In genomic region chr4:108622022-108622421, GRCh38 we compare ENCODE assay signal across 10 cellular contexts. TPM values are rescaled to one million over a fixed set of nuclear protein-coding genes. Genes with fewer than 3 reads are reported as not detected.
DNase-seq lines count a peak whose midpoint lies in the region; ATAC-seq and TF ChIP-seq lines count a peak whose summit lies in the region.
"Had no signal": no experiment of that assay in that cellular context is flagged by ENCODE, and none has a peak within 500 bp of the region (broad histone marks: within the 10 kb centered on the region; RNA-seq: fewer than 3 reads in every experiment).

No MANE protein-coding gene starts in this region.

- H3K27me3 Mint-ChIP-seq in T-helper 1 cell treated with Interleukin-12 subunit alpha and Interleukin-12 subunit beta and Interleukin-4 antibody, amounts not matched to agents 30 μg/mL and 1 μg/mL, for 36 hours (ENCODE audit: low read depth), result no peaks in the 10 kb centered on the region
- H3K27me3 Mint-ChIP-seq in endodermal cell (ENCODE audit: insufficient read depth), result no peaks in the 10 kb centered on the region

- no peak for TF ChIP-seq POLR2A in stomach (IDR thresholded peaks at IDR 0.05)

- peaks cover 8% of the 10 kb centered on the region for H3K79me2 ChIP-seq in trophoblast cell (ENCODE audit: control insufficient read depth, insufficient read depth, low read length, poor library complexity)

- H3K9me3 ChIP-seq in Panc1 (ENCODE audit: control insufficient read depth, insufficient read depth, low read depth, low read length) (no peaks in the 10 kb centered on the region), endodermal cell (ENCODE audit: control insufficient read depth, low read length) (no peaks in the 10 kb centered on the region), trophoblast cell (ENCODE audit: insufficient read depth, low read depth, low read length) (no peaks in the 10 kb centered on the region), stomach (no peaks in the 10 kb centered on the region)

- no peak for DNase-seq in T-helper 1 cell
- DNase-seq in Panc1 (ENCODE audit: low read depth, low spot score), result no peak
- no peak for DNase-seq in endodermal cell
- DNase-seq in trophoblast cell, result no peak
- no peak for DNase-seq in stomach
- DNase-seq in SIG-M5 (lab: John Stamatoyannopoulos, UW), result no peak
- DNase-seq: 8988T, T-helper 9 cell had no signal

- peak overlapping the region; percentile 6 for H3K4me3 Mint-ChIP-seq in T-helper 1 cell treated with Interleukin-12 subunit alpha and Interleukin-12 subunit beta and Interleukin-4 antibody, amounts not matched to agents 30 μg/mL and 1 μg/mL, for 36 hours
- peak overlapping the region; percentile 99 for H3K4me3 Mint-ChIP-seq in endodermal cell

- H3K36me3 Mint-ChIP-seq in T-helper 1 cell treated with Interleukin-12 subunit alpha and Interleukin-12 subunit beta and Interleukin-4 antibody, amounts not matched to agents 30 μg/mL and 1 μg/mL, for 36 hours (ENCODE audit: low read depth), result peaks cover 59% of the 10 kb centered on the region
- H3K36me3 Mint-ChIP-seq in endodermal cell (ENCODE audit: low read depth), result peaks cover 58% of the 10 kb centered on the region

- BruUV-seq in Panc1 (replicated peaks; lab: Mats Ljungman, UMichigan), result no TSS peak

- H3K27me3 ChIP-seq in Panc1 (ENCODE audit: control insufficient read depth, insufficient read depth, low read length), result no peaks in the 10 kb centered on the region
- no peaks in the 10 kb centered on the region for H3K27me3 ChIP-seq in endodermal cell (ENCODE audit: control insufficient read depth, insufficient read depth, low read length, poor library complexity, severe bottlenecking)
- H3K27me3 ChIP-seq in trophoblast cell (ENCODE audit: insufficient read depth, low read length), result no peaks in the 10 kb centered on the region
- H3K27me3 ChIP-seq in stomach, result no peaks in the 10 kb centered on the region

- H4K12ac ChIP-seq in trophoblast cell (ENCODE audit: low read depth, low read length), result no peak overlapping the region

- CTCF ChIA-PET in Panc1 (lab: Charles Lee), result no interaction called here

- no peak overlapping the region for H2AFZ ChIP-seq in trophoblast cell (ENCODE audit: insufficient read depth, low read length, poor library complexity)

- H3K4me2 ChIP-seq in trophoblast cell (ENCODE audit: low read length), result peak overlapping the region; percentile 46

- H3K79me1 ChIP-seq in trophoblast cell (ENCODE audit: low read length), result peaks cover 5% of the 10 kb centered on the region

- H3K9ac ChIP-seq in endodermal cell (ENCODE audit: extremely low read depth, low read length, poor library complexity, severe bottlenecking) (no peak overlapping the region), trophoblast cell (ENCODE audit: low read length) (no peak overlapping the region)

- H3K4me1 Mint-ChIP-seq in T-helper 1 cell treated with Interleukin-12 subunit alpha and Interleukin-12 subunit beta and Interleukin-4 antibody, amounts not matched to agents 30 μg/mL and 1 μg/mL, for 36 hours (ENCODE audit: low read depth), result peaks cover 40% of the 10 kb centered on the region
- H3K4me1 Mint-ChIP-seq in endodermal cell, result peaks cover 39% of the 10 kb centered on the region

- intact Hi-C loops in Panc1 (cut with micrococcal nuclease; ENCODE audit: unreplicated experiment), result no loop called here
- intact Hi-C loops in stomach (cut with DNase I; ENCODE audit: low total_unique reads), result no loop called here

- H2BK120ac ChIP-seq in trophoblast cell (ENCODE audit: insufficient read depth, low read length, poor library complexity), result no peak overlapping the region

- no peak for ATAC-seq in Panc1
- no peak for ATAC-seq in GM19455 (IDR thresholded peaks at IDR 0.05; ENCODE audit: unreplicated experiment)

- H3K23ac ChIP-seq in trophoblast cell (ENCODE audit: low read length), result no peak overlapping the region

- H3K14ac ChIP-seq in trophoblast cell (ENCODE audit: low read length), result no peak overlapping the region

- peak overlapping the region; percentile 95 to 99 for H3K4me3 ChIP-seq in Panc1 (ENCODE audit: low read depth in 2 of 2, low read length in 2 of 2)
- peak overlapping the region; percentile 99 for H3K4me3 ChIP-seq in endodermal cell (ENCODE audit: low read length)
- H3K4me3 ChIP-seq in trophoblast cell (ENCODE audit: low read depth, low read length), result no peak overlapping the region
- peak overlapping the region in 2 of 4 donors; percentile 65 to 69 for H3K4me3 ChIP-seq in stomach

- no peak overlapping the region for H2AK5ac ChIP-seq in trophoblast cell (ENCODE audit: low read length)

- no peaks in the 10 kb centered on the region for H3K9me3 Mint-ChIP-seq in T-helper 1 cell treated with Interleukin-12 subunit alpha and Interleukin-12 subunit beta and Interleukin-4 antibody, amounts not matched to agents 30 μg/mL and 1 μg/mL, for 36 hours
- peaks cover 2% of the 10 kb centered on the region for H3K9me3 Mint-ChIP-seq in endodermal cell

- H4K8ac ChIP-seq in trophoblast cell (ENCODE audit: low read depth, low read length), result no peak overlapping the region

- POLR2A ChIA-PET in Panc1 (lab: Charles Lee), result no interaction called here

- 97 to 100% methylated on average over 4 of the region's 4 CpGs for WGBS in endodermal cell (ENCODE audit: insufficient coverage in 1 of 2, insufficient read length in 1 of 2), 2 experiments
- no CpG with 5 or more reads among the region's 4 CpGs for WGBS in trophoblast cell (ENCODE audit: extremely low coverage, insufficient coverage, insufficient read length)
- 53 to 65% (median 63%) methylated on average over 4 of the region's 4 CpGs for WGBS in stomach, 5 donors

- no peak overlapping the region for H2BK12ac ChIP-seq in trophoblast cell (ENCODE audit: low read length)

- H2BK5ac ChIP-seq in trophoblast cell (ENCODE audit: low read depth, low read length, poor library complexity), result no peak overlapping the region

- TF ChIP-seq CTCF in Panc1 (IDR thresholded peaks at IDR 0.05) (no peak), endodermal cell (conservative IDR thresholded peaks at IDR 0.05) (no peak), stomach (IDR thresholded peaks at IDR 0.05) (no peak)

- H3K27ac ChIP-seq in Panc1 (ENCODE audit: low read length), result peak overlapping the region; percentile 98; the same call in 1 of the 2 replicates
- H3K27ac ChIP-seq in endodermal cell (ENCODE audit: low read depth, low read length), result no peak overlapping the region
- no peak overlapping the region for H3K27ac ChIP-seq in trophoblast cell (ENCODE audit: low read depth, low read length)
- peak overlapping the region in 2 of 5 donors; percentile 90 to 91 for H3K27ac ChIP-seq in stomach

- H3K27ac Mint-ChIP-seq in T-helper 1 cell treated with Interleukin-12 subunit alpha and Interleukin-12 subunit beta and Interleukin-4 antibody, amounts not matched to agents 30 μg/mL and 1 μg/mL, for 36 hours, result no peak overlapping the region
- H3K27ac Mint-ChIP-seq in endodermal cell, result no peak overlapping the region

- in situ Hi-C loops in Panc1 (cut with HindIII; ENCODE audit: low pct_unique_long_range_greater_than_20kb, low sequenced_read_pairs), result no loop called here

- no peak overlapping the region for H3K18ac ChIP-seq in trophoblast cell (ENCODE audit: low read length)

- H3K4ac ChIP-seq in trophoblast cell (ENCODE audit: low read depth, low read length), result peak overlapping the region; percentile 72

- no peak for TF ChIP-seq EP300 in stomach (IDR thresholded peaks at IDR 0.05)

- H3K4me1 ChIP-seq in Panc1 (ENCODE audit: control insufficient read depth, insufficient read depth, low read length), result peaks cover 7% of the 10 kb centered on the region
- H3K4me1 ChIP-seq in endodermal cell (ENCODE audit: control insufficient read depth, insufficient read depth, low read length), result peaks cover 3% of the 10 kb centered on the region
- H3K4me1 ChIP-seq in trophoblast cell (ENCODE audit: control insufficient read depth in 1 of 2, insufficient read depth in 2 of 2, low read length in 2 of 2), result peaks cover 0 to 6% of the 10 kb centered on the region in 2 experiments
- peaks cover 14 to 47% (median 41%) of the 10 kb centered on the region in 4 donors for H3K4me1 ChIP-seq in stomach

- no peak overlapping the region for H4K91ac ChIP-seq in trophoblast cell (ENCODE audit: low read depth, low read length)

- H3K36me3 ChIP-seq in Panc1 (ENCODE audit: control insufficient read depth, insufficient read depth, low read length) (peaks cover 35% of the 10 kb centered on the region), endodermal cell (ENCODE audit: control insufficient read depth, insufficient read depth, low read length) (peaks cover 54% of the 10 kb centered on the region), trophoblast cell (ENCODE audit: control insufficient read depth in 1 of 2, insufficient read depth in 2 of 2, low read length in 2 of 2) (peaks cover 23 to 39% of the 10 kb centered on the region in 2 experiments), stomach (peaks cover 45 to 54% (median 53%) of the 10 kb centered on the region in 4 donors)

RNA-seq across cellular contexts. Expression of gene RPL34, which starts 1.6 kb away (rescaled TPM):
- total RNA-seq in Panc1 (2021; ENCODE audit: unreplicated experiment) (488 TPM), endodermal cell (1,000 to 10,000 TPM; 1,014 to 1,108 TPM), stomach (1,000 to 10,000 TPM in 1 of 5 donors, 100 to 1,000 TPM in 4; 424 to 1,146 (median 855) TPM)
- 477 TPM for polyA plus RNA-seq in Panc1 (2012; ENCODE audit: insufficient read length)
- polyA plus RNA-seq in endodermal cell (2013, experiment 1 of 2), result 2,395 TPM
- 2,126 TPM for polyA plus RNA-seq in endodermal cell (2013, experiment 2 of 2)
- polyA plus RNA-seq in trophoblast cell (2013), result 1,521 and 1,552 TPM in 2 replicates
- 1,000 to 10,000 TPM; 4,974 to 7,943 (median 6,291) TPM for polyA plus RNA-seq in stomach

RNA-seq across cellular contexts. Expression of gene OSTC, which starts 28.4 kb away (rescaled TPM):
- total RNA-seq in Panc1 (2021; ENCODE audit: unreplicated experiment), result 57.8 TPM
- 59.2 TPM for polyA plus RNA-seq in Panc1 (2012; ENCODE audit: insufficient read length)
- 100 to 1,000 TPM; 195 to 215 TPM for total RNA-seq in endodermal cell
- 216 TPM for polyA plus RNA-seq in endodermal cell (2013, experiment 1 of 2)
- 206 TPM for polyA plus RNA-seq in endodermal cell (2013, experiment 2 of 2)
- polyA plus RNA-seq in trophoblast cell (2013), result 332 and 337 TPM in 2 replicates
- 100 to 1,000 TPM in 1 of 5 donors, 10 to 100 TPM in 2, 1 to 10 TPM in 2; 5.4 to 176 (median 12.3) TPM for total RNA-seq in stomach
- 10 to 100 TPM; 63.9 to 89.2 (median 85.7) TPM for polyA plus RNA-seq in stomach
